In genomic region chr3:75692061-75692460, GRCh38 we compare ENCODE assay signal across 35 cellular contexts. TPM values are rescaled to one million over a fixed set of nuclear protein-coding genes. Genes with fewer than 3 reads are reported as not detected.
"Had no signal": no experiment of that assay in that cellular context is flagged by ENCODE, and none has a peak within 500 bp of the region (broad histone marks: within the 10 kb centered on the region; RNA-seq: fewer than 3 reads in every experiment).

No MANE protein-coding gene starts in this region.

- H3K27ac ChIP-seq: neural progenitor cell, ovary, parathyroid adenoma, psoas muscle, right lobe of liver, sigmoid colon, skin epidermis, spleen, thoracic aorta, thyroid gland, tibial nerve, upper lobe of left lung, uterus had no signal

- ATAC-seq: naive thymus-derived CD4-positive, alpha-beta T cell; natural killer cell; psoas muscle; right cardiac atrium; right lobe of liver; stimulated activated memory B cell treated with anti-CD40 and anti-IgM and Interleukin-4, amounts not matched to agents 10 μg/mL and 1 μg/mL and 100 μg/mL, for 72 hours; stimulated activated naive CD8-positive, alpha-beta T cell treated with anti-CD3 and anti-CD28 coated beads, Interleukin-15, amount 100 ng/mL, for 72 hours; stimulated activated naive CD8-positive, alpha-beta T cell treated with anti-CD3 and anti-CD28 coated beads, Interleukin-15, Interleukin-2, amounts not matched to agents 100 U/mL and 50 U/mL, for 24 hours had no signal

- DNase-seq: naive thymus-derived CD4-positive, alpha-beta T cell; natural killer cell; occipital lobe; ovary; posterior cingulate gyrus; psoas muscle; right cardiac atrium; right lobe of liver; sigmoid colon; spleen; stimulated activated CD4-positive, alpha-beta T cell treated with anti-CD3 and anti-CD28 coated beads, Interleukin-12 subunit alpha, Interleukin-12 subunit beta, amount 100 ng/mL, for 4 hours; stimulated activated CD4-positive, alpha-beta T cell treated with anti-CD3 and anti-CD28 coated beads, Interleukin-1b, Interleukin-23, amount 100 ng/mL, for 48 hours; stimulated activated CD4-positive, alpha-beta T cell treated with anti-CD3 and anti-CD28 coated beads, Interleukin-4, amount 100 ng/mL, for 1 hour; stimulated activated CD4-positive, alpha-beta T cell treated with anti-CD3 and anti-CD28 coated beads, Interleukin-4, amount 100 ng/mL, for 4 hours; stimulated activated CD8-positive, alpha-beta memory T cell treated with anti-CD3 and anti-CD28 coated beads, Interleukin-4, amount 100 ng/mL, for 48 hours; stimulated activated naive CD4-positive, alpha-beta T cell; stimulated activated naive CD8-positive, alpha-beta T cell treated with anti-CD3 and anti-CD28 coated beads, Interleukin-15, amount 100 ng/mL, for 72 hours; stimulated activated naive CD8-positive, alpha-beta T cell treated with anti-CD3 and anti-CD28 coated beads, Interleukin-15, Interleukin-2, amounts not matched to agents 100 U/mL and 50 U/mL, for 24 hours; thyroid gland; trophoblast cell; upper lobe of left lung; uterus had no signal

- H3K36me3 ChIP-seq: neural progenitor cell, ovary, right lobe of liver, sigmoid colon, spleen, thoracic aorta, thyroid gland, upper lobe of left lung, uterus had no signal

- H3K4me1 ChIP-seq: neural progenitor cell, parathyroid adenoma, psoas muscle, right lobe of liver, sigmoid colon, spleen, thyroid gland, tibial nerve, upper lobe of left lung, uterus had no signal

- H3K27me3 ChIP-seq: neural progenitor cell, ovary, right lobe of liver, sigmoid colon, spleen, thyroid gland, tibial nerve, upper lobe of left lung, uterus had no signal

- H3K79me2 ChIP-seq: parathyroid adenoma had no signal

- H3K4me3 ChIP-seq: neural progenitor cell, ovary, psoas muscle, right lobe of liver, sigmoid colon, skin epidermis, smooth muscle cell, spleen, thoracic aorta, thyroid gland, tibial nerve, upper lobe of left lung, uterus had no signal

- H2AFZ ChIP-seq: neural progenitor cell, parathyroid adenoma had no signal

- H3K9me3 ChIP-seq: ovary, psoas muscle, right lobe of liver, sigmoid colon, thyroid gland had no signal

- H3K9ac ChIP-seq: neural progenitor cell, parathyroid adenoma had no signal

- H3K4me2 ChIP-seq: neural progenitor cell, smooth muscle cell had no signal

RNA-seq across cellular contexts. Expression of gene FRG2C, which starts 27.9 kb away (rescaled TPM):
- total RNA-seq: naive thymus-derived CD4-positive, alpha-beta T cell; natural killer cell; occipital lobe; ovary; progenitor cell of endocrine pancreas; psoas muscle; renal cortical epithelial cell; right cardiac atrium; right lobe of liver; sigmoid colon; smooth muscle cell; spleen; subcutaneous adipose tissue; temporal lobe; thoracic aorta; thyroid gland; tibial nerve; upper lobe of left lung; urinary bladder; uterus had no signal
- polyA plus RNA-seq: naive thymus-derived CD4-positive, alpha-beta T cell; neural cell; ovary; psoas muscle; right cardiac atrium; sigmoid colon; smooth muscle cell; spleen; urinary bladder had no signal
